In genomic region chr22:29030618-29031235, GRCh38 we compare ENCODE assay signal across 8 cellular contexts. TPM values are rescaled to one million over a fixed set of nuclear protein-coding genes. Genes with fewer than 3 reads are reported as not detected.
A peak's percentile ranks its signal among the peaks of the same experiment; 100 is the strongest.
DNase-seq lines count a peak whose midpoint lies in the region; ATAC-seq and TF ChIP-seq lines count a peak whose summit lies in the region.

No MANE protein-coding gene starts in this region.

- H3K27ac ChIP-seq in colonic mucosa (peak overlapping the region; percentile 35), spleen (peak overlapping the region; percentile 71 to 87 (median 80)), WERI-Rb-1 (no peak overlapping the region)

- H3K36me3 ChIP-seq in colonic mucosa (no peaks in the 10 kb centered on the region), kidney epithelial cell (ENCODE audit: control insufficient read depth, insufficient read depth, low read length) (no peaks in the 10 kb centered on the region), spleen (no peaks in the 10 kb centered on the region), WERI-Rb-1 (peaks cover 6% of the 10 kb centered on the region; the same call in 1 of the 2 replicates)

- H3K9ac ChIP-seq in colonic mucosa (ENCODE audit: low read depth in 2 of 2, low read length in 2 of 2) = peak overlapping the region; percentile 37 to 83

- ATAC-seq in HG02571 (IDR thresholded peaks at IDR 0.05; ENCODE audit: unreplicated experiment) = no peak
- no peak for ATAC-seq in GM21528 (IDR thresholded peaks at IDR 0.05; ENCODE audit: low FRiP score, unreplicated experiment)

- H3K4me1 ChIP-seq in colonic mucosa (peaks cover 5% of the 10 kb centered on the region), spleen (peaks cover 0 to 34% (median 27%) of the 10 kb centered on the region in 6 donors)

- TF ChIP-seq CTCF in colonic mucosa (IDR thresholded peaks at IDR 0.05) = no peak
- TF ChIP-seq CTCF in kidney epithelial cell (IDR thresholded peaks at IDR 0.05; ENCODE audit: insufficient read depth, low read length, poor library complexity, severe bottlenecking) = no peak
- no peak for TF ChIP-seq CTCF in spleen (IDR thresholded peaks at IDR 0.05 in 8 of 11, conservative IDR thresholded peaks at IDR 0.05 in 3 of 11)
- TF ChIP-seq CTCF in WERI-Rb-1 (IDR thresholded peaks at IDR 0.05; ENCODE audit: low read depth, low read length) = no peak

- H3K9me3 ChIP-seq in colonic mucosa (no peaks in the 10 kb centered on the region), spleen (no peaks in the 10 kb centered on the region), WERI-Rb-1 (ENCODE audit: severe bottlenecking) (no peaks in the 10 kb centered on the region)

- DNase-seq in DMS79 (lab: John Stamatoyannopoulos, UW) (peak; percentile 37), NCI-H446 treated with DMSO at 0.1 percent for 48 hours (lab: John Stamatoyannopoulos, UW) (peak; percentile 36), colonic mucosa (peak; percentile 90), kidney epithelial cell (ENCODE audit: low read depth) (peak; percentile 72), spleen (peak; percentile 80), WERI-Rb-1 (no peak)

- intact Hi-C loops in colonic mucosa (cut with DNase I) (no loop called here), spleen (cut with DNase I; ENCODE audit: low total_unique reads) (loop anchor here (5.0 kb wide), 1 partner anchor 433 kb away; no protein-coding TSS in a partner anchor)

- H3K27me3 ChIP-seq in colonic mucosa (no peaks in the 10 kb centered on the region), kidney epithelial cell (ENCODE audit: control insufficient read depth, insufficient read depth, low read length) (no peaks in the 10 kb centered on the region), spleen (replicated peaks in 1 of 7) (peaks cover 0 to 39% (median 19%) of the 10 kb centered on the region in 7 donors), WERI-Rb-1 (ENCODE audit: insufficient read depth, low read depth, severe bottlenecking) (no peaks in the 10 kb centered on the region)

- no peak for TF ChIP-seq POLR2A in spleen (IDR thresholded peaks at IDR 0.05)

- H3K4me3 ChIP-seq in colonic mucosa = peak overlapping the region; percentile 31
- H3K4me3 ChIP-seq in kidney epithelial cell (ENCODE audit: low read depth, low read length) = peak overlapping the region; percentile 28
- H3K4me3 ChIP-seq in spleen = peak overlapping the region in 7 of 8 donors; percentile 17 to 60 (median 25)
- H3K4me3 ChIP-seq in WERI-Rb-1 (ENCODE audit: low read depth, low read length) = no peak overlapping the region

- WGBS in spleen, 5 donors = 9 to 15% (median 11%) methylated on average over 24 to 33 of the region's 33 CpGs

RNA-seq across cellular contexts. Expression of gene C22orf31, which starts 30.9 kb away (rescaled TPM):
- under 1 TPM in 1 of 2 donors, not detected in 1; 0.32 TPM for total RNA-seq in colonic mucosa
- not detected in 2 replicates for total RNA-seq in kidney epithelial cell
- total RNA-seq in spleen = not detected
- not detected for polyA plus RNA-seq in spleen

RNA-seq across cellular contexts. Expression of gene KREMEN1, which starts 42.1 kb away (rescaled TPM):
- total RNA-seq in colonic mucosa (10 to 100 TPM; 20.2 to 20.7 TPM), kidney epithelial cell (6.5 and 7.1 TPM in 2 replicates), spleen (10 to 100 TPM; 15.0 to 41.3 (median 29.0) TPM)
- 1 to 10 TPM; 1.5 to 4.7 (median 2.2) TPM for polyA plus RNA-seq in spleen
